Comparison of ENCODE assay signal across 1 cellular context in the genomic region with DNA sequence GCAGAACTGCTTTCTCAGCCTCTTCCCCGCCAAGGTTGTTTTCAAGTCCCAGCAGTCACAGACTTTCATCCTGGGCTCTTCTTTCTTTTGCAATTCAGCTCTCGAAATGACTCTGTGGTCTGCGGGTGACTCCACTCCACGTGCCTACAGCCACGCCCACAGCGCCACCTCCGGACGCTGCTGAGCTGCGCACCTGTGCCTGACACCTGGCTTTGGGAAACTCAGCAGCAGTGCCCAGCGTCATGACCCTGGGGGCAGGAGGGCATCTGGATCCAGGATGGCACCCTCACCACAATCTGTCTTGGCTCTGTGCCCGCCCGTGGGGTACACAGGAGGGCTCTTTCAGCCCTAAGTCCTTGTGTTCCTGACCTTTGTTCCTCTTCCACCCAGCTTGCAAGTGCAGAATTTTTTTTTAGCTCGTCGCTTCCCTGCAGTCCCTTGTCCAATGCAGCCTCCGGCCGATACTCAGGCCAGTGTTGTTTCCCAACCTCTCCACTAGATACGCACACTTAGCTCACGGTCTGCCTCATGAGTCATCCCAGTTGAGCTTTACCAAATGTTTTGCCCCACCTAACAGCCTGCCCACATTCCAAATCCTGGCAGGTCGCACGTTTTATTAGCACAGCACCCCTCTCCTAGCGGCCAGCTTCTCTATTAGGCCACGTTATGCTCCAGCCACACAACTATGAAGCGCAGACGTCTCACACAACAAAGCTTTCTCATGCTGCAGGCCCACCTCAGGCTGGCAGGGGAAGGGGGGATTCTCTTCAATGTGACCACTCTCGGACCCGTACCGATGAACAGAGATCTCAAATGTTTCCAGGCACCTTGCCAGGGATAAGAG.
TF ChIP-seq lines count a peak whose summit lies in the region.

No MANE protein-coding gene starts in this region.

TF ChIP-seq in HepG2, 621 proteins besides CTCF, POLR2A, EP300 and RAD21 (continued from another document and continues in another):
- TF ChIP-seq, protein P1, sequence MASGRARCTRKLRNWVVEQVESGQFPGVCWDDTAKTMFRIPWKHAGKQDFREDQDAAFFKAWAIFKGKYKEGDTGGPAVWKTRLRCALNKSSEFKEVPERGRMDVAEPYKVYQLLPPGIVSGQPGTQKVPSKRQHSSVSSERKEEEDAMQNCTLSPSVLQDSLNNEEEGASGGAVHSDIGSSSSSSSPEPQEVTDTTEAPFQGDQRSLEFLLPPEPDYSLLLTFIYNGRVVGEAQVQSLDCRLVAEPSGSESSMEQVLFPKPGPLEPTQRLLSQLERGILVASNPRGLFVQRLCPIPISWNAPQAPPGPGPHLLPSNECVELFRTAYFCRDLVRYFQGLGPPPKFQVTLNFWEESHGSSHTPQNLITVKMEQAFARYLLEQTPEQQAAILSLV (CRISPR knock-in tag; IDR thresholded peaks at IDR 0.05; ENCODE audit: borderline replicate concordance), result peak; percentile 57; the same call in 1 of the 2 replicates
- TF ChIP-seq, protein P2, sequence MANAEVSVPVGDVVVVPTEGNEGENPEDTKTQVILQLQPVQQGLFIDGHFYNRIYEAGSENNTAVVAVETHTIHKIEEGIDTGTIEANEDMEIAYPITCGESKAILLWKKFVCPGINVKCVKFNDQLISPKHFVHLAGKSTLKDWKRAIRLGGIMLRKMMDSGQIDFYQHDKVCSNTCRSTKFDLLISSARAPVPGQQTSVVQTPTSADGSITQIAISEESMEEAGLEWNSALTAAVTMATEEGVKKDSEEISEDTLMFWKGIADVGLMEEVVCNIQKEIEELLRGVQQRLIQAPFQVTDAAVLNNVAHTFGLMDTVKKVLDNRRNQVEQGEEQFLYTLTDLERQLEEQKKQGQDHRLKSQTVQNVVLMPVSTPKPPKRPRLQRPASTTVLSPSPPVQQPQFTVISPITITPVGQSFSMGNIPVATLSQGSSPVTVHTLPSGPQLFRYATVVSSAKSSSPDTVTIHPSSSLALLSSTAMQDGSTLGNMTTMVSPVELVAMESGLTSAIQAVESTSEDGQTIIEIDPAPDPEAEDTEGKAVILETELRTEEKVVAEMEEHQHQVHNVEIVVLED (CRISPR knock-in tag; IDR thresholded peaks at IDR 0.05; ENCODE audit: borderline replicate concordance), result peak; percentile 50; the same call in 1 of the 2 replicates
- TF ChIP-seq ZFP36L2 (CRISPR knock-in tag; IDR thresholded peaks at IDR 0.05), result peak; percentile 89
- TF ChIP-seq NFKBIZ (CRISPR knock-in tag; IDR thresholded peaks at IDR 0.05), result 0 out of 2 replicates have a peak, but pooled peaks have one; percentile 20
- TF ChIP-seq PHB2 (IDR thresholded peaks at IDR 0.05; ENCODE audit: partially characterized antibody), result no peak
- peak; percentile 84 for TF ChIP-seq HNF4A (CRISPR knock-in tag; IDR thresholded peaks at IDR 0.05)
- TF ChIP-seq, protein P3, sequence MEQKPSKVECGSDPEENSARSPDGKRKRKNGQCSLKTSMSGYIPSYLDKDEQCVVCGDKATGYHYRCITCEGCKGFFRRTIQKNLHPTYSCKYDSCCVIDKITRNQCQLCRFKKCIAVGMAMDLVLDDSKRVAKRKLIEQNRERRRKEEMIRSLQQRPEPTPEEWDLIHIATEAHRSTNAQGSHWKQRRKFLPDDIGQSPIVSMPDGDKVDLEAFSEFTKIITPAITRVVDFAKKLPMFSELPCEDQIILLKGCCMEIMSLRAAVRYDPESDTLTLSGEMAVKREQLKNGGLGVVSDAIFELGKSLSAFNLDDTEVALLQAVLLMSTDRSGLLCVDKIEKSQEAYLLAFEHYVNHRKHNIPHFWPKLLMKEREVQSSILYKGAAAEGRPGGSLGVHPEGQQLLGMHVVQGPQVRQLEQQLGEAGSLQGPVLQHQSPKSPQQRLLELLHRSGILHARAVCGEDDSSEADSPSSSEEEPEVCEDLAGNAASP (CRISPR knock-in tag; IDR thresholded peaks at IDR 0.05; ENCODE audit: borderline replicate concordance), result 0 out of 2 replicates have a peak, but pooled peaks have one; percentile 53
- no peak for TF ChIP-seq NBN (conservative IDR thresholded peaks at IDR 0.05)
- TF ChIP-seq, protein P4, sequence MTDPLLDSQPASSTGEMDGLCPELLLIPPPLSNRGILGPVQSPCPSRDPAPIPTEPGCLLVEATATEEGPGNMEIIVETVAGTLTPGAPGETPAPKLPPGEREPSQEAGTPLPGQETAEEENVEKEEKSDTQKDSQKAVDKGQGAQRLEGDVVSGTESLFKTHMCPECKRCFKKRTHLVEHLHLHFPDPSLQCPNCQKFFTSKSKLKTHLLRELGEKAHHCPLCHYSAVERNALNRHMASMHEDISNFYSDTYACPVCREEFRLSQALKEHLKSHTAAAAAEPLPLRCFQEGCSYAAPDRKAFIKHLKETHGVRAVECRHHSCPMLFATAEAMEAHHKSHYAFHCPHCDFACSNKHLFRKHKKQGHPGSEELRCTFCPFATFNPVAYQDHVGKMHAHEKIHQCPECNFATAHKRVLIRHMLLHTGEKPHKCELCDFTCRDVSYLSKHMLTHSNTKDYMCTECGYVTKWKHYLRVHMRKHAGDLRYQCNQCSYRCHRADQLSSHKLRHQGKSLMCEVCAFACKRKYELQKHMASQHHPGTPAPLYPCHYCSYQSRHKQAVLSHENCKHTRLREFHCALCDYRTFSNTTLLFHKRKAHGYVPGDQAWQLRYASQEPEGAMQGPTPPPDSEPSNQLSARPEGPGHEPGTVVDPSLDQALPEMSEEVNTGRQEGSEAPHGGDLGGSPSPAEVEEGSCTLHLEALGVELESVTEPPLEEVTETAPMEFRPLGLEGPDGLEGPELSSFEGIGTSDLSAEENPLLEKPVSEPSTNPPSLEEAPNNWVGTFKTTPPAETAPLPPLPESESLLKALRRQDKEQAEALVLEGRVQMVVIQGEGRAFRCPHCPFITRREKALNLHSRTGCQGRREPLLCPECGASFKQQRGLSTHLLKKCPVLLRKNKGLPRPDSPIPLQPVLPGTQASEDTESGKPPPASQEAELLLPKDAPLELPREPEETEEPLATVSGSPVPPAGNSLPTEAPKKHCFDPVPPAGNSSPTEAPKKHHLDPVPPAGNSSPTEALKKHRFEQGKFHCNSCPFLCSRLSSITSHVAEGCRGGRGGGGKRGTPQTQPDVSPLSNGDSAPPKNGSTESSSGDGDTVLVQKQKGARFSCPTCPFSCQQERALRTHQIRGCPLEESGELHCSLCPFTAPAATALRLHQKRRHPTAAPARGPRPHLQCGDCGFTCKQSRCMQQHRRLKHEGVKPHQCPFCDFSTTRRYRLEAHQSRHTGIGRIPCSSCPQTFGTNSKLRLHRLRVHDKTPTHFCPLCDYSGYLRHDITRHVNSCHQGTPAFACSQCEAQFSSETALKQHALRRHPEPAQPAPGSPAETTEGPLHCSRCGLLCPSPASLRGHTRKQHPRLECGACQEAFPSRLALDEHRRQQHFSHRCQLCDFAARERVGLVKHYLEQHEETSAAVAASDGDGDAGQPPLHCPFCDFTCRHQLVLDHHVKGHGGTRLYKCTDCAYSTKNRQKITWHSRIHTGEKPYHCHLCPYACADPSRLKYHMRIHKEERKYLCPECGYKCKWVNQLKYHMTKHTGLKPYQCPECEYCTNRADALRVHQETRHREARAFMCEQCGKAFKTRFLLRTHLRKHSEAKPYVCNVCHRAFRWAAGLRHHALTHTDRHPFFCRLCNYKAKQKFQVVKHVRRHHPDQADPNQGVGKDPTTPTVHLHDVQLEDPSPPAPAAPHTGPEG (CRISPR knock-in tag; IDR thresholded peaks at IDR 0.05), result peak; percentile 42; the same call in 1 of the 2 replicates
- no peak for TF ChIP-seq KLF13 (CRISPR knock-in tag; IDR thresholded peaks at IDR 0.05)
- TF ChIP-seq TMF1 (CRISPR knock-in tag; IDR thresholded peaks at IDR 0.05; ENCODE audit: low read depth), result no peak
- TF ChIP-seq ZNF746 (CRISPR knock-in tag; IDR thresholded peaks at IDR 0.05), result peak; percentile 58; the same call in 1 of the 2 replicates
- no peak for TF ChIP-seq NFIB (CRISPR knock-in tag; IDR thresholded peaks at IDR 0.05; ENCODE audit: borderline replicate concordance)
- TF ChIP-seq POLR2AphosphoS5 (IDR thresholded peaks at IDR 0.05; ENCODE audit: low read depth, low read length), result no peak
- no peak for TF ChIP-seq SMAD1 (CRISPR knock-in tag; IDR thresholded peaks at IDR 0.05; ENCODE audit: borderline replicate concordance, low read depth)
- TF ChIP-seq ZNF761 (CRISPR knock-in tag; conservative IDR thresholded peaks at IDR 0.05), result 0 out of 2 replicates have a peak, but pooled peaks have one; percentile 18
- TF ChIP-seq ZNF792 (CRISPR knock-in tag; IDR thresholded peaks at IDR 0.05), result peak; percentile 84; the same call in 1 of the 2 replicates
- TF ChIP-seq CCAR2 (optimal IDR thresholded peaks at IDR 0.05; ENCODE audit: low read depth, low read length), result peak; percentile 50
- TF ChIP-seq, protein P5, sequence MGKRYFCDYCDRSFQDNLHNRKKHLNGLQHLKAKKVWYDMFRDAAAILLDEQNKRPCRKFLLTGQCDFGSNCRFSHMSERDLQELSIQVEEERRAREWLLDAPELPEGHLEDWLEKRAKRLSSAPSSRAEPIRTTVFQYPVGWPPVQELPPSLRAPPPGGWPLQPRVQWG (CRISPR knock-in tag; IDR thresholded peaks at IDR 0.05; ENCODE audit: borderline replicate concordance, low read depth), result no peak
- no peak for TF ChIP-seq ZBTB42 (CRISPR knock-in tag; IDR thresholded peaks at IDR 0.05)
- TF ChIP-seq NR2F1 (CRISPR knock-in tag; IDR thresholded peaks at IDR 0.05), result peak in 1 of 2 experiments; percentile 48; a peak in 2 of 4 replicates
- TF ChIP-seq, protein P6, sequence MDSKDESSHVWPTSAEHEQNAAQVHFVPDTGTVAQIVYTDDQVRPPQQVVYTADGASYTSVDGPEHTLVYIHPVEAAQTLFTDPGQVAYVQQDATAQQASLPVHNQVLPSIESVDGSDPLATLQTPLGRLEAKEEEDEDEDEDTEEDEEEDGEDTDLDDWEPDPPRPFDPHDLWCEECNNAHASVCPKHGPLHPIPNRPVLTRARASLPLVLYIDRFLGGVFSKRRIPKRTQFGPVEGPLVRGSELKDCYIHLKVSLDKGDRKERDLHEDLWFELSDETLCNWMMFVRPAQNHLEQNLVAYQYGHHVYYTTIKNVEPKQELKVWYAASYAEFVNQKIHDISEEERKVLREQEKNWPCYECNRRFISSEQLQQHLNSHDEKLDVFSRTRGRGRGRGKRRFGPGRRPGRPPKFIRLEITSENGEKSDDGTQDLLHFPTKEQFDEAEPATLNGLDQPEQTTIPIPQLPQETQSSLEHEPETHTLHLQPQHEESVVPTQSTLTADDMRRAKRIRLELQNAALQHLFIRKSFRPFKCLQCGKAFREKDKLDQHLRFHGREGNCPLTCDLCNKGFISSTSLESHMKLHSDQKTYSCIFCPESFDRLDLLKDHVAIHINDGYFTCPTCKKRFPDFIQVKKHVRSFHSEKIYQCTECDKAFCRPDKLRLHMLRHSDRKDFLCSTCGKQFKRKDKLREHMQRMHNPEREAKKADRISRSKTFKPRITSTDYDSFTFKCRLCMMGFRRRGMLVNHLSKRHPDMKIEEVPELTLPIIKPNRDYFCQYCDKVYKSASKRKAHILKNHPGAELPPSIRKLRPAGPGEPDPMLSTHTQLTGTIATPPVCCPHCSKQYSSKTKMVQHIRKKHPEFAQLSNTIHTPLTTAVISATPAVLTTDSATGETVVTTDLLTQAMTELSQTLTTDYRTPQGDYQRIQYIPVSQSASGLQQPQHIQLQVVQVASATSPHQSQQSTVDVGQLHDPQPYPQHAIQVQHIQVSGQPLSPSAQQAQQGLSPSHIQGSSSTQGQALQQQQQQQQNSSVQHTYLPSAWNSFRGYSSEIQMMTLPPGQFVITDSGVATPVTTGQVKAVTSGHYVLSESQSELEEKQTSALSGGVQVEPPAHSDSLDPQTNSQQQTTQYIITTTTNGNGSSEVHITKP (CRISPR knock-in tag; IDR thresholded peaks at IDR 0.05; ENCODE audit: low read depth), result peak; percentile 75
- peak; percentile 49; the same call in 1 of the 2 replicates for TF ChIP-seq ELF1 (CRISPR knock-in tag; IDR thresholded peaks at IDR 0.05)
- TF ChIP-seq ZNF619 (CRISPR knock-in tag; IDR thresholded peaks at IDR 0.05), result peak; percentile 55; the same call in 1 of the 2 replicates
- no peak for TF ChIP-seq ZNF678 (CRISPR knock-in tag; IDR thresholded peaks at IDR 0.05)
- TF ChIP-seq ZNF607 (CRISPR knock-in tag; IDR thresholded peaks at IDR 0.05; ENCODE audit: borderline replicate concordance), result no peak
- 0 out of 2 replicates have a peak, but pooled peaks have one; percentile 64 for TF ChIP-seq ZNF33A (CRISPR knock-in tag; IDR thresholded peaks at IDR 0.05; ENCODE audit: borderline replicate concordance)
- TF ChIP-seq HIVEP1 (CRISPR knock-in tag; IDR thresholded peaks at IDR 0.05), result no peak; the same call in 1 of the 2 replicates
- TF ChIP-seq ZNF343 (CRISPR knock-in tag; IDR thresholded peaks at IDR 0.05), result no peak
- TF ChIP-seq, protein P7, sequence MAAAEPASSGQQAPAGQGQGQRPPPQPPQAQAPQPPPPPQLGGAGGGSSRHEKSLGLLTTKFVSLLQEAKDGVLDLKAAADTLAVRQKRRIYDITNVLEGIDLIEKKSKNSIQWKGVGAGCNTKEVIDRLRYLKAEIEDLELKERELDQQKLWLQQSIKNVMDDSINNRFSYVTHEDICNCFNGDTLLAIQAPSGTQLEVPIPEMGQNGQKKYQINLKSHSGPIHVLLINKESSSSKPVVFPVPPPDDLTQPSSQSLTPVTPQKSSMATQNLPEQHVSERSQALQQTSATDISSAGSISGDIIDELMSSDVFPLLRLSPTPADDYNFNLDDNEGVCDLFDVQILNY (CRISPR knock-in tag; conservative IDR thresholded peaks at IDR 0.05), result no peak
- TF ChIP-seq, protein P8, sequence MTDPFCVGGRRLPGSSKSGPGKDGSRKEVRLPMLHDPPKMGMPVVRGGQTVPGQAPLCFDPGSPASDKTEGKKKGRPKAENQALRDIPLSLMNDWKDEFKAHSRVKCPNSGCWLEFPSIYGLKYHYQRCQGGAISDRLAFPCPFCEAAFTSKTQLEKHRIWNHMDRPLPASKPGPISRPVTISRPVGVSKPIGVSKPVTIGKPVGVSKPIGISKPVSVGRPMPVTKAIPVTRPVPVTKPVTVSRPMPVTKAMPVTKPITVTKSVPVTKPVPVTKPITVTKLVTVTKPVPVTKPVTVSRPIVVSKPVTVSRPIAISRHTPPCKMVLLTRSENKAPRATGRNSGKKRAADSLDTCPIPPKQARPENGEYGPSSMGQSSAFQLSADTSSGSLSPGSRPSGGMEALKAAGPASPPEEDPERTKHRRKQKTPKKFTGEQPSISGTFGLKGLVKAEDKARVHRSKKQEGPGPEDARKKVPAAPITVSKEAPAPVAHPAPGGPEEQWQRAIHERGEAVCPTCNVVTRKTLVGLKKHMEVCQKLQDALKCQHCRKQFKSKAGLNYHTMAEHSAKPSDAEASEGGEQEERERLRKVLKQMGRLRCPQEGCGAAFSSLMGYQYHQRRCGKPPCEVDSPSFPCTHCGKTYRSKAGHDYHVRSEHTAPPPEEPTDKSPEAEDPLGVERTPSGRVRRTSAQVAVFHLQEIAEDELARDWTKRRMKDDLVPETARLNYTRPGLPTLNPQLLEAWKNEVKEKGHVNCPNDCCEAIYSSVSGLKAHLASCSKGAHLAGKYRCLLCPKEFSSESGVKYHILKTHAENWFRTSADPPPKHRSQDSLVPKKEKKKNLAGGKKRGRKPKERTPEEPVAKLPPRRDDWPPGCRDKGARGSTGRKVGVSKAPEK (CRISPR knock-in tag; IDR thresholded peaks at IDR 0.05; ENCODE audit: borderline replicate concordance), result no peak
- TF ChIP-seq GABPB1 (CRISPR knock-in tag; IDR thresholded peaks at IDR 0.05), result peak; percentile 69
- TF ChIP-seq SOX6 (IDR thresholded peaks at IDR 0.05), result no peak
- TF ChIP-seq SOX6 (CRISPR knock-in tag; IDR thresholded peaks at IDR 0.05), result peak; percentile 80
- TF ChIP-seq NFIC (IDR thresholded peaks at IDR 0.05; ENCODE audit: low read length), result no peak
- 0 out of 2 replicates have a peak, but pooled peaks have one; percentile 51 for TF ChIP-seq RFXANK (CRISPR knock-in tag; IDR thresholded peaks at IDR 0.05)
- TF ChIP-seq ZFX (CRISPR knock-in tag; IDR thresholded peaks at IDR 0.05; ENCODE audit: low read depth), result peak; percentile 68; the same call in 1 of the 2 replicates
- TF ChIP-seq ZNF441 (CRISPR knock-in tag; IDR thresholded peaks at IDR 0.05; ENCODE audit: borderline replicate concordance), result no peak
- TF ChIP-seq SOX5 (CRISPR knock-in tag; IDR thresholded peaks at IDR 0.05; ENCODE audit: borderline replicate concordance), result no peak; the same call in 1 of the 2 replicates
- TF ChIP-seq ARID2 (CRISPR knock-in tag; IDR thresholded peaks at IDR 0.05; ENCODE audit: borderline replicate concordance), result no peak
- no peak for TF ChIP-seq ZNF766 (CRISPR knock-in tag; IDR thresholded peaks at IDR 0.05; ENCODE audit: borderline replicate concordance)
